ENCODE assay signal across 8 cellular contexts in genomic region chrX:77899081-77899828, GRCh38. TPM values are rescaled to one million over a fixed set of nuclear protein-coding genes. Genes with fewer than 3 reads are reported as not detected.
DNase-seq lines count a peak whose midpoint lies in the region; ATAC-seq and TF ChIP-seq lines count a peak whose summit lies in the region.

A gene with protein sequence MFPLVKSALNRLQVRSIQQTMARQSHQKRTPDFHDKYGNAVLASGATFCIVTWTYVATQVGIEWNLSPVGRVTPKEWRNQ (plus strand): TSS chrX:77899468. CDS start chrX:77899554, 86 bp downstream.

- H3K9ac ChIP-seq in liver (ENCODE audit: low read depth in 1 of 2, low read length in 2 of 2), result peak within 1 kb of the TSS; percentile 72 to 99

- H3K27me3 Mint-ChIP-seq in CD8-positive, alpha-beta memory T cell, result no peaks in the 10 kb centered on the region

- WGBS in liver, result under 1% methylated on average over 28 of the region's 28 CpGs

- H3K9me3 Mint-ChIP-seq in CD8-positive, alpha-beta memory T cell, result no peaks in the 10 kb centered on the region

- peak within 1 kb of the TSS; percentile 85 to 98 (median 93) for H3K4me3 Mint-ChIP-seq in CD8-positive, alpha-beta memory T cell

- peaks cover 0 to 33% (median 2%) of the 10 kb centered on the region in 3 donors for H3K36me3 Mint-ChIP-seq in CD8-positive, alpha-beta memory T cell

- H3K36me3 ChIP-seq in CD8-positive, alpha-beta memory T cell (ENCODE audit: insufficient read depth, low read length), result peaks cover 4% of the 10 kb centered on the region
- peaks cover 1 to 5% (median 3%) of the 10 kb centered on the region in 4 donors for H3K36me3 ChIP-seq in liver (ENCODE audit: control insufficient read depth in 4 of 4, insufficient read depth in 3 of 4, low read depth in 1 of 4, low read length in 3 of 4)

- POLR2A ChIA-PET in CD8-positive, alpha-beta memory T cell (lab: Charles Lee), result interaction anchor here (0.5 to 3.2 kb wide), 6 partner anchors 11 to 1472 kb away, joined by 3 to 21 read pairs (median 4); partner anchors contain the start of gene ATP7A

- H3K4me3 ChIP-seq in CD8-positive, alpha-beta memory T cell (ENCODE audit: low read length), result peak within 1 kb of the TSS; percentile 74
- H3K4me3 ChIP-seq in liver (ENCODE audit: low read depth in 1 of 3, low read length in 3 of 3), result peak within 1 kb of the TSS; percentile 75 to 89 (median 86)

- TF ChIP-seq CTCF in liver (IDR thresholded peaks at IDR 0.05; ENCODE audit: low read depth, low read length, missing input control), result no peak

- H3K9me3 ChIP-seq in CD8-positive, alpha-beta memory T cell (ENCODE audit: low read length), result no peaks in the 10 kb centered on the region
- H3K9me3 ChIP-seq in liver (ENCODE audit: control insufficient read depth in 4 of 4, low read length in 3 of 4), result no peaks in the 10 kb centered on the region

- CTCF ChIA-PET in CD8-positive, alpha-beta memory T cell (lab: Charles Lee), result interaction anchor here (0.7 to 3.7 kb wide), 9 partner anchors 12 to 205 kb away, joined by 3 to 37 read pairs (median 3); partner anchors contain the start of genes ATP7A and PGK1

- ATAC-seq in GM19438 (IDR thresholded peaks at IDR 0.05; ENCODE audit: low read depth, unreplicated experiment) (peak; percentile 56), HG03571 (IDR thresholded peaks at IDR 0.05; ENCODE audit: unreplicated experiment) (peak; percentile 60)

- peaks cover 16% of the 10 kb centered on the region for H3K4me1 ChIP-seq in CD8-positive, alpha-beta memory T cell (ENCODE audit: insufficient read depth, low read length)
- H3K4me1 ChIP-seq in liver (ENCODE audit: control insufficient read depth in 4 of 4, insufficient read depth in 4 of 4, low read length in 3 of 4), result peaks cover 0 to 2% (median 0%) of the 10 kb centered on the region in 4 donors

- peak within 1 kb of the TSS; percentile 81 for H3K27ac ChIP-seq in CD8-positive, alpha-beta memory T cell (ENCODE audit: low read depth, low read length)
- H3K27ac ChIP-seq in liver (ENCODE audit: low read depth in 1 of 2, low read length in 2 of 2), result peak within 1 kb of the TSS; percentile 86 to 88

- H3K4me1 Mint-ChIP-seq in CD8-positive, alpha-beta memory T cell, result peaks cover 17 to 37% (median 31%) of the 10 kb centered on the region in 3 donors

- TF ChIP-seq RAD21 in liver (IDR thresholded peaks at IDR 0.05), result peak; percentile 34 to 44

- peak within 1 kb of the TSS; percentile 92 to 99 (median 96) for H3K27ac Mint-ChIP-seq in CD8-positive, alpha-beta memory T cell

- no peaks in the 10 kb centered on the region for H3K27me3 ChIP-seq in CD8-positive, alpha-beta memory T cell (ENCODE audit: insufficient read depth, low read length, poor library complexity, severe bottlenecking)
- no peaks in the 10 kb centered on the region for H3K27me3 ChIP-seq in liver (ENCODE audit: control insufficient read depth in 4 of 4, insufficient read depth in 4 of 4, low read length in 3 of 4)

- peak; percentile 24 to 87 (median 80) for DNase-seq in CD8-positive, alpha-beta memory T cell
- DNase-seq in NCI-H748 (lab: John Stamatoyannopoulos, UW; ENCODE audit: unreplicated experiment) (peak; percentile 98), ecto neural progenitor cell (ENCODE audit: low spot score) (peak; percentile 67)
- peak; percentile 39 to 42 for DNase-seq in activated CD4-positive, alpha-beta T cell treated with anti-CD3 and anti-CD28 coated beads, Interleukin-2, amount 50 U/mL, for 4 hours
- DNase-seq in stimulated activated CD4-positive, alpha-beta T cell treated with anti-CD3 and anti-CD28 coated beads, TNF-alpha, amount 100 ng/mL, for 4 hours (ENCODE audit: low read depth in 3 of 3), result peak in 2 of 3 experiments; percentile 36 to 41

TF ChIP-seq in liver, 16 proteins besides CTCF, POLR2A, EP300 and RAD21:
- TF ChIP-seq HNF4A (conservative IDR thresholded peaks at IDR 0.05) (peak in 1 of 2 donors; percentile 44), YY1 (IDR thresholded peaks at IDR 0.05) (peak; percentile 99), JUND (IDR thresholded peaks at IDR 0.05) (peak; percentile 55 to 67), TAF1 (conservative IDR thresholded peaks at IDR 0.05) (peak; percentile 75), ATF3 (IDR thresholded peaks at IDR 0.05) (peak; percentile 21), RXRA (IDR thresholded peaks at IDR 0.05) (peak in 1 of 2 donors; percentile 10), HNF4G (IDR thresholded peaks at IDR 0.05) (no peak), FOXA2 (IDR thresholded peaks at IDR 0.05) (no peak), GABPA (IDR thresholded peaks at IDR 0.05 in 1 of 2, conservative IDR thresholded peaks at IDR 0.05 in 1 of 2) (peak; percentile 57 to 79), SP1 (IDR thresholded peaks at IDR 0.05) (peak; percentile 44), MAX (IDR thresholded peaks at IDR 0.05) (no peak), NR2F2 (IDR thresholded peaks at IDR 0.05) (no peak), ZBTB33 (IDR thresholded peaks at IDR 0.05) (peak; percentile 100), EGR1 (IDR thresholded peaks at IDR 0.05; ENCODE audit: low read depth in 2 of 2) (no peak), FOXA1 (IDR thresholded peaks at IDR 0.05) (no peak)
- TF ChIP-seq, protein P1, sequence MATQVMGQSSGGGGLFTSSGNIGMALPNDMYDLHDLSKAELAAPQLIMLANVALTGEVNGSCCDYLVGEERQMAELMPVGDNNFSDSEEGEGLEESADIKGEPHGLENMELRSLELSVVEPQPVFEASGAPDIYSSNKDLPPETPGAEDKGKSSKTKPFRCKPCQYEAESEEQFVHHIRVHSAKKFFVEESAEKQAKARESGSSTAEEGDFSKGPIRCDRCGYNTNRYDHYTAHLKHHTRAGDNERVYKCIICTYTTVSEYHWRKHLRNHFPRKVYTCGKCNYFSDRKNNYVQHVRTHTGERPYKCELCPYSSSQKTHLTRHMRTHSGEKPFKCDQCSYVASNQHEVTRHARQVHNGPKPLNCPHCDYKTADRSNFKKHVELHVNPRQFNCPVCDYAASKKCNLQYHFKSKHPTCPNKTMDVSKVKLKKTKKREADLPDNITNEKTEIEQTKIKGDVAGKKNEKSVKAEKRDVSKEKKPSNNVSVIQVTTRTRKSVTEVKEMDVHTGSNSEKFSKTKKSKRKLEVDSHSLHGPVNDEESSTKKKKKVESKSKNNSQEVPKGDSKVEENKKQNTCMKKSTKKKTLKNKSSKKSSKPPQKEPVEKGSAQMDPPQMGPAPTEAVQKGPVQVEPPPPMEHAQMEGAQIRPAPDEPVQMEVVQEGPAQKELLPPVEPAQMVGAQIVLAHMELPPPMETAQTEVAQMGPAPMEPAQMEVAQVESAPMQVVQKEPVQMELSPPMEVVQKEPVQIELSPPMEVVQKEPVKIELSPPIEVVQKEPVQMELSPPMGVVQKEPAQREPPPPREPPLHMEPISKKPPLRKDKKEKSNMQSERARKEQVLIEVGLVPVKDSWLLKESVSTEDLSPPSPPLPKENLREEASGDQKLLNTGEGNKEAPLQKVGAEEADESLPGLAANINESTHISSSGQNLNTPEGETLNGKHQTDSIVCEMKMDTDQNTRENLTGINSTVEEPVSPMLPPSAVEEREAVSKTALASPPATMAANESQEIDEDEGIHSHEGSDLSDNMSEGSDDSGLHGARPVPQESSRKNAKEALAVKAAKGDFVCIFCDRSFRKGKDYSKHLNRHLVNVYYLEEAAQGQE (IDR thresholded peaks at IDR 0.05), result peak; percentile 82
TF ChIP-seq in liver: peak in this region for 10.

RNA-seq across cellular contexts. Expression of the gene that starts here (rescaled TPM):
- 100 to 1,000 TPM; 298 to 348 TPM for total RNA-seq in CD8-positive, alpha-beta memory T cell
- polyA plus RNA-seq in CD8-positive, alpha-beta memory T cell, result 377 TPM
- 100 to 1,000 TPM; 194 to 396 TPM for total RNA-seq in liver
- polyA plus RNA-seq in liver, result 100 to 1,000 TPM; 563 to 576 TPM

Comparison
In these comparisons a context has a peak if more than half of its experiments do, and no peak if none do; other contexts are left out.
1. Peak in every context shown above with its lines: DNase-seq, ATAC-seq, H3K4me3 ChIP-seq and H3K27ac ChIP-seq.
2. DNase-seq: peak in every context shown above with its lines; median percentile 98 in NCI-H748; 80 in CD8-positive, alpha-beta memory T cell; 67 in ecto neural progenitor cell; 40 in activated CD4-positive, alpha-beta T cell treated with anti-CD3 and anti-CD28 coated beads, Interleukin-2, amount 50 U/mL, for 4 hours; 38 in stimulated activated CD4-positive, alpha-beta T cell treated with anti-CD3 and anti-CD28 coated beads, TNF-alpha, amount 100 ng/mL, for 4 hours.